1 cellular context compared by ENCODE assay signal in the genomic region with DNA sequence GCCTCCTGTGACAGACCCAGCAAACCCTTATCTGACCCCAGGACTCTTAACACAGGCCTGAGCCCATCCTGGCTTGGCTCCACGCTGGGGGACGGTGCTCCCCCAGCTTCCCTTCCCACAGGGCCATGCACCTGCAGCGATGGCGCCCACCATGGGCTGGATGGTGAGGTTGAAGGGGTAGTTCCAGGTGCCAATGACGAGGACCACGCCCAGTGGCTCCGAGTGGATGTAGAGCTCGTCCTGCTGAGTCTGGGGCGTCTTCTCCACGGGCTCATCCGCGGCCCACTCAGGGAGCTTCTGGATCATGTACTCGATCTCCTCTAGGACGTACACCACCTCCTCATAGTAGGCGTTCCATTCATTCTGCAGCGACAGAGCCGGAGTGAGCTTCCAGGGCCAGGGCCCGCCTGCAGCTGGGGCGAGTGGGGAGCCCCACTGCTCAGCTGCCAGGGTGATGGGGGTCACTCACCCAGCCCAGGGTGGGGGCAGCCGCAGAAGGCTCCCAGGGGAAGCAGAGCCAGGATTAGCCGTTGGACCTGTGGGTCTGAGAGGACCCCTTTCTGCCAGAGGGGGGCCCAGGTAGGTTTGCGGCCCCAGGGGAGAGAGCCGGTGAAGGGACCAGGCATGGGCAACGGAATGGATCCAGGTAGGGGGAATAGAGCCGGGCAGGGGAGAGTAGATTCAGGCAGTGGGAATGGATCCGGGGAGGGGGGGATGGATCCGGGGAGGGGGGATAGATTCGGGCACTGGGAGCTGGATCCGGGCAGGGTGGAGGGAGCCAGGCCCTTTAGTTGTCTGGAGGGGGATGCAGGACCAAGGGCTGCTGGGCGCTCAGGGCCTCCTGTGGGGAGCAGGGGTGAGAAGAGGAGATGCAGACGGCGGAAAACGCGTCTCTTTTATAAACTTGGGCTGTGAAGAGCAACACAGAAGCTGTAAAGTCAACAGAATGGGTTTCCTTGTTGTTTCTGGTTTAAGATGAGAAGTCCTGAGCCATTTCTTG.
TF ChIP-seq lines count a peak whose summit lies in the region.

No MANE protein-coding gene starts in this region.

TF ChIP-seq in WTC11, 78 proteins besides CTCF, POLR2A, EP300 and RAD21 (continued from another document):
- TF ChIP-seq E2F4 (CRISPR knock-in tag; IDR thresholded peaks at IDR 0.05; ENCODE audit: borderline replicate concordance, low read depth) (no peak), ATF1 (CRISPR knock-in tag; IDR thresholded peaks at IDR 0.05) (no peak), ZNF121 (CRISPR knock-in tag; IDR thresholded peaks at IDR 0.05) (no peak)
- TF ChIP-seq, protein P1, sequence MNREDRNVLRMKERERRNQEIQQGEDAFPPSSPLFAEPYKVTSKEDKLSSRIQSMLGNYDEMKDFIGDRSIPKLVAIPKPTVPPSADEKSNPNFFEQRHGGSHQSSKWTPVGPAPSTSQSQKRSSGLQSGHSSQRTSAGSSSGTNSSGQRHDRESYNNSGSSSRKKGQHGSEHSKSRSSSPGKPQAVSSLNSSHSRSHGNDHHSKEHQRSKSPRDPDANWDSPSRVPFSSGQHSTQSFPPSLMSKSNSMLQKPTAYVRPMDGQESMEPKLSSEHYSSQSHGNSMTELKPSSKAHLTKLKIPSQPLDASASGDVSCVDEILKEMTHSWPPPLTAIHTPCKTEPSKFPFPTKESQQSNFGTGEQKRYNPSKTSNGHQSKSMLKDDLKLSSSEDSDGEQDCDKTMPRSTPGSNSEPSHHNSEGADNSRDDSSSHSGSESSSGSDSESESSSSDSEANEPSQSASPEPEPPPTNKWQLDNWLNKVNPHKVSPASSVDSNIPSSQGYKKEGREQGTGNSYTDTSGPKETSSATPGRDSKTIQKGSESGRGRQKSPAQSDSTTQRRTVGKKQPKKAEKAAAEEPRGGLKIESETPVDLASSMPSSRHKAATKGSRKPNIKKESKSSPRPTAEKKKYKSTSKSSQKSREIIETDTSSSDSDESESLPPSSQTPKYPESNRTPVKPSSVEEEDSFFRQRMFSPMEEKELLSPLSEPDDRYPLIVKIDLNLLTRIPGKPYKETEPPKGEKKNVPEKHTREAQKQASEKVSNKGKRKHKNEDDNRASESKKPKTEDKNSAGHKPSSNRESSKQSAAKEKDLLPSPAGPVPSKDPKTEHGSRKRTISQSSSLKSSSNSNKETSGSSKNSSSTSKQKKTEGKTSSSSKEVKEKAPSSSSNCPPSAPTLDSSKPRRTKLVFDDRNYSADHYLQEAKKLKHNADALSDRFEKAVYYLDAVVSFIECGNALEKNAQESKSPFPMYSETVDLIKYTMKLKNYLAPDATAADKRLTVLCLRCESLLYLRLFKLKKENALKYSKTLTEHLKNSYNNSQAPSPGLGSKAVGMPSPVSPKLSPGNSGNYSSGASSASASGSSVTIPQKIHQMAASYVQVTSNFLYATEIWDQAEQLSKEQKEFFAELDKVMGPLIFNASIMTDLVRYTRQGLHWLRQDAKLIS (CRISPR knock-in tag; IDR thresholded peaks at IDR 0.05; ENCODE audit: borderline replicate concordance) = no peak
